ENCODE assay signal across 17 cellular contexts in genomic region chr3:150825192-150825915, GRCh38.
"Had no signal": no experiment of that assay in that cellular context is flagged by ENCODE, and none has a peak within 500 bp of the region (broad histone marks: within the 10 kb centered on the region; RNA-seq: fewer than 3 reads in every experiment).

No MANE protein-coding gene starts in this region.

- H3K9me3 ChIP-seq: prostate gland, sigmoid colon, testis had no signal

- H3K4me1 ChIP-seq: prostate gland, sigmoid colon had no signal

- DNase-seq: activated CD8-positive, alpha-beta memory T cell treated with anti-CD3 and anti-CD28 coated beads, Interleukin-2, amount 50 U/mL, for 48 hours; activated CD8-positive, alpha-beta T cell treated with anti-CD3 and anti-CD28 coated beads, Interleukin-2, amount 10 ng/mL, durations not matched to agents 7 days and 5 days; activated naive CD4-positive, alpha-beta T cell treated with Interleukin-2 at 50 U/mL for 16 hours; caudate nucleus; effector CD4-positive, alpha-beta T cell; foreskin melanocyte; kidney; natural killer cell; sigmoid colon; stimulated activated CD4-positive, alpha-beta T cell treated with anti-CD3 and anti-CD28 coated beads, Interleukin-2, amount 100 ng/mL, for 24 hours; T-cell; T1000; testis had no signal

- H3K27ac ChIP-seq: coronary artery, prostate gland, sigmoid colon, testis, VCaP had no signal

- H3K4me3 ChIP-seq: coronary artery, prostate gland, sigmoid colon, testis had no signal

- H3K27me3 ChIP-seq: sigmoid colon, testis had no signal

- ATAC-seq: activated CD8-positive, alpha-beta T cell treated with anti-CD3 and anti-CD28 coated beads, Interleukin-2, amount 10 ng/mL, durations not matched to agents 7 days and 5 days; T-cell had no signal

- FAIRE-seq: endothelial cell of umbilical vein, kidney had no signal

- H3K36me3 ChIP-seq: prostate gland, sigmoid colon had no signal
